Comparison of ENCODE assay signal across 23 cellular contexts in the genomic region with DNA sequence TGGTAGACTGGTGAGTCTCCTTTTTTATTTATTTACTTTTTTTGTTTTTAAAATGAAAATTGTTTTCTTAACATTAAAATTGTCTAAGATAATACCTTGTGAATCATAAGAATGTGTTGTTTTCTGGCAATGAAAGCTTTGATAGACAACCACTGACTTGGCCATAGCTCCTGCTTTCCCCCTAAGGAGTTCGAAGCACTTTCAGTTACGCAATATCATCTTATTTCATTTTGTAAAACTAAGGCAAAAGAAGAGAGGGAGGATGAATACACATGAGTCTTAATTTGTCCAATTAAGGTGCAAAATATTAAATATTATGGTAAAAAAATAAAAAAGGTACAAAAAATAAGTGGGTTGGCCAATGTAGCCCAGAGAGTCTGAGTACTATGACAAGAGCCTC.
A peak's percentile ranks its signal among the peaks of the same experiment; 100 is the strongest.
DNase-seq lines count a peak whose midpoint lies in the region; ATAC-seq and TF ChIP-seq lines count a peak whose summit lies in the region.
"Had no signal": no experiment of that assay in that cellular context is flagged by ENCODE, and none has a peak within 500 bp of the region (broad histone marks: within the 10 kb centered on the region; RNA-seq: fewer than 3 reads in every experiment).

No MANE protein-coding gene starts in this region.

- H3K4me3 ChIP-seq in right atrium auricular region, result no peak overlapping the region
- no peak overlapping the region for H3K4me3 ChIP-seq in Loucy (ENCODE audit: low read length, poor library complexity, severe bottlenecking)
- no peak overlapping the region for H3K4me3 ChIP-seq in skeletal muscle cell (ENCODE audit: low read depth, low read length)
- H3K4me3 ChIP-seq: BLaER1, GM23248, SJSA1 had no signal

- no peak overlapping the region for H3K27ac ChIP-seq in right atrium auricular region
- H3K27ac ChIP-seq in substantia nigra (ENCODE audit: low read depth, low read length, poor library complexity, severe bottlenecking), result no peak overlapping the region
- H3K27ac ChIP-seq: BLaER1, GM23248, KMS-11, SJSA1 had no signal

- H4K20me1 ChIP-seq in Loucy (ENCODE audit: insufficient read depth, low read length, poor library complexity, severe bottlenecking), result no peaks in the 10 kb centered on the region
- H4K20me1 ChIP-seq: BLaER1 had no signal

- H3K9me3 ChIP-seq in right atrium auricular region, result no peaks in the 10 kb centered on the region
- H3K9me3 ChIP-seq in Loucy (ENCODE audit: insufficient read depth, low read depth, low read length), result no peaks in the 10 kb centered on the region
- H3K9me3 ChIP-seq: BLaER1, SJSA1 had no signal

- H3F3A ChIP-seq in Loucy (ENCODE audit: low read depth), result no peaks in the 10 kb centered on the region

- no peaks in the 10 kb centered on the region for H3K9me2 ChIP-seq in Loucy (replicated peaks; ENCODE audit: low read depth, low read length)

- TF ChIP-seq CTCF in right atrium auricular region (IDR thresholded peaks at IDR 0.05) (no peak), Loucy (conservative IDR thresholded peaks at IDR 0.05; ENCODE audit: low read length) (no peak)

- H3K36me3 ChIP-seq in right atrium auricular region, result no peaks in the 10 kb centered on the region
- no peaks in the 10 kb centered on the region for H3K36me3 ChIP-seq in Loucy (ENCODE audit: insufficient read depth, low read length)
- H3K36me3 ChIP-seq: BLaER1, SJSA1 had no signal

- intact Hi-C loops in left ventricle myocardium superior (cut with micrococcal nuclease), result no loop called here

- peak overlapping the region; percentile 73 for H3K4me2 ChIP-seq in Loucy (ENCODE audit: low read depth, low read length, poor library complexity, severe bottlenecking)
- H3K4me2 ChIP-seq: KMS-11 had no signal

- H3K4me1 ChIP-seq in right atrium auricular region (peaks cover 0 to 15% of the 10 kb centered on the region in 2 donors), Loucy (ENCODE audit: insufficient read depth, low read length, poor library complexity, severe bottlenecking) (peaks cover 21% of the 10 kb centered on the region)
- H3K4me1 ChIP-seq: SJSA1 had no signal

- H3K79me2 ChIP-seq in Loucy (ENCODE audit: insufficient read depth, low read length), result no peaks in the 10 kb centered on the region

- H3K27me3 ChIP-seq in right atrium auricular region (no peaks in the 10 kb centered on the region), Loucy (ENCODE audit: insufficient read depth, low read length, poor library complexity, severe bottlenecking) (no peaks in the 10 kb centered on the region)
- H3K27me3 ChIP-seq: BLaER1, SJSA1 had no signal

- no peak overlapping the region for H2AFZ ChIP-seq in Loucy (ENCODE audit: low read length)
- H2AFZ ChIP-seq: GM23248 had no signal

- ATAC-seq in left ventricle myocardium superior (peak; percentile 50), GM19023 (IDR thresholded peaks at IDR 0.05; ENCODE audit: unreplicated experiment) (no peak)

- DNase-seq in left ventricle myocardium superior (no peak), right atrium auricular region (ENCODE audit: low spot score) (no peak), fibroblast of peridontal ligament (ENCODE audit: extremely low read depth) (peak; percentile 17), skeletal muscle cell (ENCODE audit: low read depth) (peak; percentile 36), substantia nigra (lab: John Stamatoyannopoulos, UW) (no peak), dedifferentiated amniotic fluid mesenchymal stem cell (ENCODE audit: extremely low spot score) (no peak)
- DNase-seq: CD4-positive, CD25-positive, alpha-beta regulatory T cell; DMS153; DND-41; GM23248; HCEC 1CT; NCI-H1092; NCI-H1436; NCI-H187; NCI-H2107; NCI-H446; NCI-H524 treated with DMSO at 0.1 percent for 48 hours; NCI-H774 had no signal

- no peak overlapping the region for H3K9ac ChIP-seq in Loucy (ENCODE audit: low read depth, low read length, poor library complexity, severe bottlenecking)
- H3K9ac ChIP-seq: BLaER1, GM23248, KMS-11 had no signal

Comparison
In these comparisons a context has a peak if more than half of its experiments do, and no peak if none do; other contexts are left out.
1. DNase-seq: peak in fibroblast of peridontal ligament (single experiment) and skeletal muscle cell (single experiment); none in left ventricle myocardium superior (single experiment), right atrium auricular region (single experiment), substantia nigra (0 of 49) and dedifferentiated amniotic fluid mesenchymal stem cell (single experiment).